ENCODE assay signal across 1 cellular context in the genomic region with DNA sequence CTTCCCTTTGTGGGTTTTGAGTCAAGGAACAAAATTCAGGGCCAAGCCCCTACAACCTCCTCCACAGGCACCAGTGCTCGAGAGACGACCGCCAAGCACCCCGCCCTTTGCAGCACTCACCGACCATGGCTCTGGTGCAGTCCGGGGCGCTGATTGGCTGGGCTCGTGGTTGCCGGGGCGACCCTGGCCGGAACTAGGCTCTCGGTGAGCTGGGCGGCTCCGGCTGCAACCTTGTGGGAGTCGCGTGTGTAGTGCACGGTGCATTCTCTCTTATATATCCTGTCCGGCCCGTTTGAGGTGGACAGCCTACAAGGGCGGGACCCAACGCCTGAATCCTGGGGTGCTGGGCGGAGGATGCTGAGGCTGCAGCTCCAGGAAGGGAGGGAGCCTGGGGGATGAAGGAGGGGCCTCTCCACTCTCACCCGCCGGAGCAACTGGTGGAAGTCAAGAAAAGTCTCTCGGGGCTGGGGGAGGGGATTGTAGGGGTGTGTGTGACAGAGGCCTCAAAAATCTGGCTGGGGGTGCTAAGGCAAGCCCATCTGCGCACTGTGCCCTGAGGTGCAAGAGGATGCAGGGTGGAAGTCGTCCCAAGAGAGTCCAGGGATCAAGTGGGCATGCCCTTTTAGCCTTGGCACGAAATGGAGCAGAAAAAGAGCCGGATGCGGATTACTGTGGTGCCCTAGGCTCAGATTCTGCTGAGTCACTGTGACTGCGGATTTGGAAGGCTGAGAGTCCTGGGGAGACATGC.
TF ChIP-seq lines count a peak whose summit lies in the region.

Gene NQO1 (minus strand): TSS at position 248 of the 748 bp plus-strand sequence. CDS start 121 bp downstream, at position 127.

TF ChIP-seq in IMR-90, 13 proteins besides CTCF, POLR2A, EP300 and RAD21:
- peak; percentile 95 for TF ChIP-seq MAFK (IDR thresholded peaks at IDR 0.05; ENCODE audit: low read depth, low read length)
- TF ChIP-seq CHD1 (IDR thresholded peaks at IDR 0.05; ENCODE audit: low read depth, low read length) = no peak
- no peak for TF ChIP-seq RCOR1 (IDR thresholded peaks at IDR 0.05; ENCODE audit: insufficient replicate concordance, low read length)
- TF ChIP-seq FOS (IDR thresholded peaks at IDR 0.05; ENCODE audit: low read depth, low read length) = 0 out of 2 replicates have a peak, but pooled peaks have one; percentile 16
- TF ChIP-seq, protein P1, sequence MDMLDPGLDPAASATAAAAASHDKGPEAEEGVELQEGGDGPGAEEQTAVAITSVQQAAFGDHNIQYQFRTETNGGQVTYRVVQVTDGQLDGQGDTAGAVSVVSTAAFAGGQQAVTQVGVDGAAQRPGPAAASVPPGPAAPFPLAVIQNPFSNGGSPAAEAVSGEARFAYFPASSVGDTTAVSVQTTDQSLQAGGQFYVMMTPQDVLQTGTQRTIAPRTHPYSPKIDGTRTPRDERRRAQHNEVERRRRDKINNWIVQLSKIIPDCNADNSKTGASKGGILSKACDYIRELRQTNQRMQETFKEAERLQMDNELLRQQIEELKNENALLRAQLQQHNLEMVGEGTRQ (IDR thresholded peaks at IDR 0.05; ENCODE audit: low read depth, low read length) = no peak
- peak; percentile 100 for TF ChIP-seq NFE2L2 (IDR thresholded peaks at IDR 0.05; ENCODE audit: low read depth, low read length)
- TF ChIP-seq SMC3 (IDR thresholded peaks at IDR 0.05; ENCODE audit: low read depth, low read length) = no peak
- TF ChIP-seq, protein P2, sequence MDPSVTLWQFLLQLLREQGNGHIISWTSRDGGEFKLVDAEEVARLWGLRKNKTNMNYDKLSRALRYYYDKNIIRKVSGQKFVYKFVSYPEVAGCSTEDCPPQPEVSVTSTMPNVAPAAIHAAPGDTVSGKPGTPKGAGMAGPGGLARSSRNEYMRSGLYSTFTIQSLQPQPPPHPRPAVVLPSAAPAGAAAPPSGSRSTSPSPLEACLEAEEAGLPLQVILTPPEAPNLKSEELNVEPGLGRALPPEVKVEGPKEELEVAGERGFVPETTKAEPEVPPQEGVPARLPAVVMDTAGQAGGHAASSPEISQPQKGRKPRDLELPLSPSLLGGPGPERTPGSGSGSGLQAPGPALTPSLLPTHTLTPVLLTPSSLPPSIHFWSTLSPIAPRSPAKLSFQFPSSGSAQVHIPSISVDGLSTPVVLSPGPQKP (IDR thresholded peaks at IDR 0.05; ENCODE audit: borderline replicate concordance, low read depth, low read length) = no peak
- no peak for TF ChIP-seq CEBPB (IDR thresholded peaks at IDR 0.05; ENCODE audit: low read depth, low read length)
- peak; percentile 94 for TF ChIP-seq MXI1 (IDR thresholded peaks at IDR 0.05; ENCODE audit: borderline replicate concordance, low read depth, low read length)
- TF ChIP-seq RFX5 (IDR thresholded peaks at IDR 0.05; ENCODE audit: low read depth, low read length) = no peak
- peak; percentile 59; the same call in 1 of the 2 replicates for TF ChIP-seq BHLHE40 (IDR thresholded peaks at IDR 0.05; ENCODE audit: low read depth, low read length)
- peak; percentile 77; the same call in 1 of the 2 replicates for TF ChIP-seq MAZ (IDR thresholded peaks at IDR 0.05; ENCODE audit: borderline replicate concordance, low read depth, low read length)
